21 cellular contexts compared by ENCODE assay signal in genomic region chr9:1319436-1319835, GRCh38.
"Had no signal": no experiment of that assay in that cellular context is flagged by ENCODE, and none has a peak within 500 bp of the region (broad histone marks: within the 10 kb centered on the region; RNA-seq: fewer than 3 reads in every experiment).

No MANE protein-coding gene starts in this region.

- H3K4me1 Mint-ChIP-seq: naive thymus-derived CD4-positive, alpha-beta T cell; neural crest cell; stimulated activated effector memory CD8-positive, alpha-beta T cell treated with anti-CD3 and anti-CD28 coated beads, Interleukin-12 subunit alpha, Interleukin-12 subunit beta, amount 100 ng/mL, for 72 hours had no signal

- H3K4me1 ChIP-seq: colonic mucosa, right atrium auricular region, testis, upper lobe of right lung, vagina had no signal

- H3K27ac ChIP-seq: colonic mucosa, ovary, right atrium auricular region, testis, upper lobe of right lung, vagina had no signal

- H3K36me3 Mint-ChIP-seq: naive thymus-derived CD4-positive, alpha-beta T cell; stimulated activated effector memory CD8-positive, alpha-beta T cell treated with anti-CD3 and anti-CD28 coated beads, Interleukin-12 subunit alpha, Interleukin-12 subunit beta, amount 100 ng/mL, for 72 hours had no signal

- H3K4me3 ChIP-seq: colonic mucosa, gastroesophageal sphincter, ovary, right atrium auricular region, testis, tibial nerve, upper lobe of right lung, vagina had no signal

- H3K4me3 Mint-ChIP-seq: naive thymus-derived CD4-positive, alpha-beta T cell; neural crest cell; stimulated activated effector memory CD8-positive, alpha-beta T cell treated with anti-CD3 and anti-CD28 coated beads, Interleukin-12 subunit alpha, Interleukin-12 subunit beta, amount 100 ng/mL, for 72 hours had no signal

- H3K27ac Mint-ChIP-seq: stimulated activated effector memory CD8-positive, alpha-beta T cell treated with anti-CD3 and anti-CD28 coated beads, Interleukin-12 subunit alpha, Interleukin-12 subunit beta, amount 100 ng/mL, for 72 hours had no signal

- ATAC-seq: esophagus mucosa; gastroesophageal sphincter; left lobe of liver; naive thymus-derived CD4-positive, alpha-beta T cell; stimulated activated effector memory CD8-positive, alpha-beta T cell treated with anti-CD3 and anti-CD28 coated beads, Interleukin-12 subunit alpha, Interleukin-12 subunit beta, amount 100 ng/mL, for 72 hours; stimulated activated naive CD8-positive, alpha-beta T cell treated with anti-CD3 and anti-CD28 coated beads, Interleukin-15, Interleukin-2, amounts not matched to agents 100 U/mL and 50 U/mL, for 24 hours; upper lobe of right lung had no signal

- H3K27me3 ChIP-seq: colonic mucosa, gastroesophageal sphincter, ovary, right atrium auricular region, testis, tibial nerve, upper lobe of right lung, vagina had no signal

- DNase-seq: colonic mucosa; effector CD4-positive, alpha-beta T cell; foreskin fibroblast; glutamatergic neuron; islet precursor cell; mammary epithelial cell; naive thymus-derived CD4-positive, alpha-beta T cell; ovary; stimulated activated CD4-positive, alpha-beta T cell treated with anti-CD3 and anti-CD28 coated beads, Interleukin-4, amount 100 ng/mL, for 1 hour; stimulated activated CD8-positive, alpha-beta memory T cell treated with anti-CD3 and anti-CD28 coated beads, Interleukin-4, amount 100 ng/mL, for 48 hours; stimulated activated naive CD8-positive, alpha-beta T cell treated with anti-CD3 and anti-CD28 coated beads, Interleukin-15, Interleukin-2, amounts not matched to agents 100 U/mL and 50 U/mL, for 24 hours; testis; upper lobe of right lung had no signal

- H3K36me3 ChIP-seq: colonic mucosa, gastroesophageal sphincter, ovary, right atrium auricular region, tibial nerve, upper lobe of right lung, vagina had no signal

- H3K9me3 ChIP-seq: colonic mucosa, gastroesophageal sphincter, ovary, right atrium auricular region, testis, upper lobe of right lung, vagina had no signal
